In the genomic region with DNA sequence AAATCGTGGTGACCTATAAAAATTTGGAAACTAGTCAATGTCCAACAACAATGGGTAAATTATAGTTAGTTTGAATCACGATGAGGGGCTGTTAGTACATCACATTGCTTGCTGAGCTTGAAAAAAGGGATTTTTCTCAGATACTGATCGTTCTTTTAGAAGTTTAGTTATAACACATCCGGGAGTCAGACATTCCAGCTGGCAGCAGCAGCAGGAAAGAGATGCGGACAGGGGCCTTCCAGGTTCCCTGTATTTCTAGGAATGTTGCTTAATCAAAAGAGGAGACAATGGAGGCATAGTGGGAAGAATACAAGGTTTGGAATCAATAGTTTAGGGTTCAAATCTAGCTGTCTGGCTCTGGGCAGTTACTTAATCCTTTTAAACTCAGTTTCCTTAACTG, we compare ENCODE assay signal across 18 cellular contexts.
"Had no signal": no experiment of that assay in that cellular context is flagged by ENCODE, and none has a peak within 500 bp of the region (broad histone marks: within the 10 kb centered on the region; RNA-seq: fewer than 3 reads in every experiment).

No MANE protein-coding gene starts in this region.

- H3K4me3 Mint-ChIP-seq: activated CD4-positive, alpha-beta T cell treated with anti-CD3 and anti-CD28 coated beads, Interleukin-2, amount 10 ng/mL, durations not matched to agents 7 days and 5 days; type B pancreatic cell had no signal

- H3K4me1 ChIP-seq: testis had no signal

- H3K36me3 Mint-ChIP-seq: type B pancreatic cell had no signal

- H3K27ac Mint-ChIP-seq: activated CD4-positive, alpha-beta T cell treated with anti-CD3 and anti-CD28 coated beads, Interleukin-2, amount 10 ng/mL, durations not matched to agents 7 days and 5 days; type B pancreatic cell had no signal

- H3K9me3 Mint-ChIP-seq: activated CD4-positive, alpha-beta T cell treated with anti-CD3 and anti-CD28 coated beads, Interleukin-2, amount 10 ng/mL, durations not matched to agents 7 days and 5 days; type B pancreatic cell had no signal

- H3K27ac ChIP-seq: brain microvascular endothelial cell, colonic mucosa, stomach, testis had no signal

- H3K27me3 ChIP-seq: brain microvascular endothelial cell, colonic mucosa, testis had no signal

- H3K9me3 ChIP-seq: colonic mucosa, stomach, testis had no signal

- DNase-seq: activated CD4-positive, alpha-beta T cell treated with anti-CD3 and anti-CD28 coated beads, Interleukin-2, amount 10 ng/mL, durations not matched to agents 7 days and 5 days; activated gamma-delta T cell; brain microvascular endothelial cell; central memory CD4-positive, alpha-beta T cell; colonic mucosa; foreskin melanocyte; glutamatergic neuron; hippocampal formation; kidney; occipital lobe; retina; stimulated activated CD4-positive, alpha-beta T cell treated with anti-CD3 and anti-CD28 coated beads, Interleukin-12 subunit alpha, Interleukin-12 subunit beta, amount 100 ng/mL, for 4 hours; stimulated activated CD4-positive, alpha-beta T cell treated with anti-CD3 and anti-CD28 coated beads, Interleukin-1b, Interleukin-23, amount 100 ng/mL, for 48 hours; stomach; T1000; testis had no signal

- H3K36me3 ChIP-seq: brain microvascular endothelial cell, colonic mucosa had no signal

- H3K4me3 ChIP-seq: colonic mucosa, lung, stomach, testis had no signal
